32 cellular contexts compared by ENCODE assay signal in the genomic region with DNA sequence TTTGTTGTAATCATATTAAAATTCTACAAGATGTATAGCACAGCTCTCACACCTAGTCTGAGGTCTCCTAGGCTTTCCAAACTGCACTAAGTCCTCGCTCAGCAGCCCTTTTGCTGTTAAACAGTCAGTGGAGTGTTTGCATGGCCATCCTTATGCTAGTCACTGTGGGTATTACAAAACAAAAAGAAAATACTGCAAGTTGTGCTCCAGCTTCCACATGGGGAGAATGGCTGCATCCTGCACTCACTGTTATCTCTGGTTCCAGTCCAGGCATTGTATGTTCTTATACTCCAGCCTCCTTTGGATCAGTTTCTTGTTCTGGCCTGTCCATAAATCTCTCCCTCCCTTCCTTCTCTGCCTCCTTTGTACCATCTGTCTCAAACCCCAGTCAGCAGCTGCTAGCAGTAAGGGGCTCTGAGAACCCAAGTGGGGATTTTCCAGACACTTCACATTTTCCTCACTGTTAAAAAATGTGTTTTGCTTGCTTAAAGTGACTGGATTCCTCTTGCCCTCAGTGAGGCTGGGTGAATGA. TPM values are rescaled to one million over a fixed set of nuclear protein-coding genes. Genes with fewer than 3 reads are reported as not detected.
"Had no signal": no experiment of that assay in that cellular context is flagged by ENCODE, and none has a peak within 500 bp of the region (broad histone marks: within the 10 kb centered on the region; RNA-seq: fewer than 3 reads in every experiment).

No MANE protein-coding gene starts in this region.

- H3K9me3 Mint-ChIP-seq: activated CD4-positive, alpha-beta memory T cell treated with anti-CD3 and anti-CD28 coated beads, Interleukin-2, amount 10 ng/mL, durations not matched to agents 7 days and 5 days; activated naive CD4-positive, alpha-beta T cell treated with anti-CD3 and anti-CD28 coated beads, Interleukin-2, amount 10 ng/mL, durations not matched to agents 7 days and 5 days; activated naive CD8-positive, alpha-beta T cell treated with anti-CD3 and anti-CD28 coated beads, Interleukin-2, amount 50 U/mL, for 24 hours; IgD-negative memory B cell had no signal

- H3K4me3 ChIP-seq: Peyer's patch had no signal

- DNase-seq: activated CD4-positive, alpha-beta memory T cell treated with anti-CD3 and anti-CD28 coated beads, Interleukin-2, amount 10 ng/mL, durations not matched to agents 7 days and 5 days; activated CD4-positive, alpha-beta T cell treated with anti-CD3 and anti-CD28 coated beads for 1 hour; activated CD4-positive, alpha-beta T cell treated with anti-CD3 and anti-CD28 coated beads for 48 hours; activated CD4-positive, CD25-positive, alpha-beta regulatory T cell; activated CD8-positive, alpha-beta memory T cell treated with anti-CD3 and anti-CD28 coated beads for 24 hours; activated CD8-positive, alpha-beta memory T cell treated with anti-CD3 and anti-CD28 coated beads, Interleukin-2, amount 10 ng/mL, durations not matched to agents 7 days and 5 days; activated CD8-positive, alpha-beta memory T cell treated with anti-CD3 and anti-CD28 coated beads, Interleukin-2, amount 50 U/mL, for 48 hours; activated effector memory CD4-positive, alpha-beta T cell treated with Interleukin-2 at 50 U/mL for 16 hours; activated naive CD4-positive, alpha-beta T cell treated with anti-CD3 and anti-CD28 coated beads, Interleukin-2, amount 10 ng/mL, durations not matched to agents 7 days and 5 days; activated naive CD8-positive, alpha-beta T cell treated with anti-CD3 and anti-CD28 coated beads, Interleukin-2, amount 50 U/mL, for 24 hours; activated T-cell treated with anti-CD3 and anti-CD28 coated beads, Interleukin-2, amount 50 U/mL, for 48 hours; brain microvascular endothelial cell; Karpas-422; KBM-7; NCI-H1105; NCI-H1417 treated with DMSO at 0.1 percent for 48 hours; NCI-H1930; NCI-H345; NCI-H524 treated with DMSO at 0.1 percent for 48 hours; PC-3; Peyer's patch; RPMI8226; SIG-M5; SW 1271; T1000; WERI-Rb-1 had no signal

- H3K36me3 ChIP-seq: brain microvascular endothelial cell, Peyer's patch, WERI-Rb-1 had no signal

- H3K4me1 ChIP-seq: Peyer's patch had no signal

- H3K4me1 Mint-ChIP-seq: activated CD4-positive, alpha-beta memory T cell treated with anti-CD3 and anti-CD28 coated beads, Interleukin-2, amount 10 ng/mL, durations not matched to agents 7 days and 5 days; activated CD8-positive, alpha-beta memory T cell treated with anti-CD3 and anti-CD28 coated beads, Interleukin-2, amount 10 ng/mL, durations not matched to agents 7 days and 5 days; activated naive CD4-positive, alpha-beta T cell treated with anti-CD3 and anti-CD28 coated beads, Interleukin-2, amount 10 ng/mL, durations not matched to agents 7 days and 5 days; activated naive CD8-positive, alpha-beta T cell treated with anti-CD3 and anti-CD28 coated beads, Interleukin-2, amount 50 U/mL, for 24 hours; IgD-negative memory B cell had no signal

- H3K4me3 Mint-ChIP-seq: activated CD4-positive, alpha-beta memory T cell treated with anti-CD3 and anti-CD28 coated beads, Interleukin-2, amount 10 ng/mL, durations not matched to agents 7 days and 5 days; activated CD8-positive, alpha-beta memory T cell treated with anti-CD3 and anti-CD28 coated beads, Interleukin-2, amount 10 ng/mL, durations not matched to agents 7 days and 5 days; activated naive CD4-positive, alpha-beta T cell treated with anti-CD3 and anti-CD28 coated beads, Interleukin-2, amount 10 ng/mL, durations not matched to agents 7 days and 5 days; activated naive CD8-positive, alpha-beta T cell; activated naive CD8-positive, alpha-beta T cell treated with anti-CD3 and anti-CD28 coated beads, Interleukin-2, amount 50 U/mL, for 24 hours had no signal

- H3K27me3 Mint-ChIP-seq: activated CD4-positive, alpha-beta memory T cell treated with anti-CD3 and anti-CD28 coated beads, Interleukin-2, amount 10 ng/mL, durations not matched to agents 7 days and 5 days; activated CD8-positive, alpha-beta memory T cell treated with anti-CD3 and anti-CD28 coated beads, Interleukin-2, amount 10 ng/mL, durations not matched to agents 7 days and 5 days; activated naive CD8-positive, alpha-beta T cell treated with anti-CD3 and anti-CD28 coated beads, Interleukin-2, amount 50 U/mL, for 24 hours had no signal

- H3K27ac Mint-ChIP-seq: activated CD4-positive, alpha-beta memory T cell treated with anti-CD3 and anti-CD28 coated beads, Interleukin-2, amount 10 ng/mL, durations not matched to agents 7 days and 5 days; activated CD8-positive, alpha-beta memory T cell treated with anti-CD3 and anti-CD28 coated beads, Interleukin-2, amount 10 ng/mL, durations not matched to agents 7 days and 5 days; activated naive CD4-positive, alpha-beta T cell treated with anti-CD3 and anti-CD28 coated beads, Interleukin-2, amount 10 ng/mL, durations not matched to agents 7 days and 5 days; activated naive CD8-positive, alpha-beta T cell; activated naive CD8-positive, alpha-beta T cell treated with anti-CD3 and anti-CD28 coated beads, Interleukin-2, amount 50 U/mL, for 24 hours; IgD-negative memory B cell had no signal

- H3K36me3 Mint-ChIP-seq: activated CD8-positive, alpha-beta memory T cell treated with anti-CD3 and anti-CD28 coated beads, Interleukin-2, amount 10 ng/mL, durations not matched to agents 7 days and 5 days; activated naive CD4-positive, alpha-beta T cell treated with anti-CD3 and anti-CD28 coated beads, Interleukin-2, amount 10 ng/mL, durations not matched to agents 7 days and 5 days; activated naive CD8-positive, alpha-beta T cell; IgD-negative memory B cell had no signal

- H3K9me3 ChIP-seq: Peyer's patch had no signal

- H3K27ac ChIP-seq: brain microvascular endothelial cell, Peyer's patch, WERI-Rb-1 had no signal

- H3K27me3 ChIP-seq: brain microvascular endothelial cell, Peyer's patch had no signal

- ATAC-seq: activated CD8-positive, alpha-beta memory T cell treated with anti-CD3 and anti-CD28 coated beads, Interleukin-2, amount 10 ng/mL, durations not matched to agents 7 days and 5 days; activated naive CD8-positive, alpha-beta T cell treated with anti-CD3 and anti-CD28 coated beads, Interleukin-2, amount 50 U/mL, for 24 hours; PC-3 had no signal

RNA-seq across cellular contexts. Expression of a gene that starts 38.5 kb away (rescaled TPM):
- total RNA-seq: activated CD4-positive, alpha-beta memory T cell treated with anti-CD3 and anti-CD28 coated beads, Interleukin-2, amount 10 ng/mL, durations not matched to agents 7 days and 5 days; activated CD8-positive, alpha-beta memory T cell treated with anti-CD3 and anti-CD28 coated beads, Interleukin-2, amount 10 ng/mL, durations not matched to agents 7 days and 5 days; MCF 10A; NCI-H460; PC-3; Peyer's patch; T-helper 1 cell treated with Interleukin-12 subunit alpha and Interleukin-12 subunit beta and Interleukin-4 antibody, amounts not matched to agents 30 ng/mL and 1 ng/mL, for 36 hours; T-helper 2 cell treated with Interferon-gamma antibody and Interleukin-4, amounts not matched to agents 100 ng/mL and 5 ng/mL, for 36 hours had no signal

RNA-seq across cellular contexts. Expression of a gene that starts 58.0 kb away (rescaled TPM):
- total RNA-seq: activated CD4-positive, alpha-beta memory T cell treated with anti-CD3 and anti-CD28 coated beads, Interleukin-2, amount 10 ng/mL, durations not matched to agents 7 days and 5 days; activated CD8-positive, alpha-beta memory T cell treated with anti-CD3 and anti-CD28 coated beads, Interleukin-2, amount 10 ng/mL, durations not matched to agents 7 days and 5 days; MCF 10A; NCI-H460; PC-3; T-helper 1 cell treated with Interleukin-12 subunit alpha and Interleukin-12 subunit beta and Interleukin-4 antibody, amounts not matched to agents 30 ng/mL and 1 ng/mL, for 36 hours; T-helper 2 cell treated with Interferon-gamma antibody and Interleukin-4, amounts not matched to agents 100 ng/mL and 5 ng/mL, for 36 hours had no signal
